ENCODE assay signal across 8 cellular contexts in the genomic region with DNA sequence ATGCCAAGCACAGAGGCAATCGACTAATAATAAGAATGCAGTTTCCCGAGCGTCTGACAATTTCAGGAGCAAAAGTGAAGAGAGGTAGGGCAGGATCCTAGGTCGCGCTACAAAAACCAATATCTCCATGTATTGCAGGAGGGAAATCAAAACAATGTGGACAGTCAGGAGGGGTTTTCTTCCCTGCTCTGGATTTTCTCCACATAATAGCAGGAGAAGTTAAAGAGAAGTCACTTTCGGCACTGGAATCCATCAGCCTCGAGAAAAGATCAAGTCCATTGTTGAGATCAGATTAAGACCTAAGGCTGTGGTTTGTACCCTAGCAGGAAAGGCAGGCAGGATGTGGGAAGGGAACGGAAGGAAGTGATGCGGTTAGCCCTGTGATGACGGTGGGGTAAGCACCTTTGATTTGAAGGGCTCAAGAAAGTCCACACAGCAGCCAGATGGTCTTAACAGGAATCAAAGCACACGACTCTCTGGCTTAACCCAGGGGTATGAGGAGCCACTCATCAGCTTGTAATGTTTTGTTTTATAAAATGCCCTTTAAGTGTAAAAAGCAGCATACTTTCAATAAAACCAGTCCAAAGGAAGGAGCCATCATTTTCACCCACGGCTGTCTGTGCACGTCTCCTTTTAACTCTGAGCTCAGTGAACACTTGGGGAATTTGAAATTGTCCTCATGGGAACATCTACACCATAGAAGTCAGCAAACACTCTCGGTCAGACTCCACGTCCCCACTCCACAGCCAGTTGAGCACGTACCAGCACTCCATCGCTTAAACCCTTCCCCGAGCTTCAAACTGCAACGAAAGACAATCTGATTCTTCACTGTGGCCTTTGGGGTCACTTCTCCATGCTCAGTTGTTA. TPM values are rescaled to one million over a fixed set of nuclear protein-coding genes. Genes with fewer than 3 reads are reported as not detected.
DNase-seq lines count a peak whose midpoint lies in the region; ATAC-seq lines count a peak whose summit lies in the region.

No MANE protein-coding gene starts in this region.

- DNase-seq in COLO829 (ENCODE audit: low spot score) (peak; percentile 22), foreskin melanocyte (peak; percentile 23), hepatic stellate cell (ENCODE audit: low spot score) (no peak), hippocampal formation (lab: John Stamatoyannopoulos, UW) (no peak)
- DNase-seq in Jurkat, Clone E6-1 (ENCODE audit: low read depth, low spot score): peak; percentile 96
- peak; percentile 95 for DNase-seq in activated CD8-positive, alpha-beta memory T cell treated with anti-CD3 and anti-CD28 coated beads, Interleukin-2, amount 10 ng/mL, durations not matched to agents 7 days and 5 days
- peak; percentile 34 to 73 for DNase-seq in stimulated activated CD4-positive, alpha-beta T cell treated with anti-CD3 and anti-CD28 coated beads, Interleukin-4, amount 100 ng/mL, for 4 hours

- H3K4me3 Mint-ChIP-seq in activated CD8-positive, alpha-beta memory T cell treated with anti-CD3 and anti-CD28 coated beads, Interleukin-2, amount 10 ng/mL, durations not matched to agents 7 days and 5 days: peak overlapping the region; percentile 70

- peaks cover 5% of the 10 kb centered on the region for H3K9me3 Mint-ChIP-seq in activated CD8-positive, alpha-beta memory T cell treated with anti-CD3 and anti-CD28 coated beads, Interleukin-2, amount 10 ng/mL, durations not matched to agents 7 days and 5 days (ENCODE audit: low read depth)

- peaks cover 19% of the 10 kb centered on the region for H3K36me3 Mint-ChIP-seq in activated CD8-positive, alpha-beta memory T cell treated with anti-CD3 and anti-CD28 coated beads, Interleukin-2, amount 10 ng/mL, durations not matched to agents 7 days and 5 days

- H3K4me1 Mint-ChIP-seq in activated CD8-positive, alpha-beta memory T cell treated with anti-CD3 and anti-CD28 coated beads, Interleukin-2, amount 10 ng/mL, durations not matched to agents 7 days and 5 days: peaks cover 49% of the 10 kb centered on the region

- H3K27me3 Mint-ChIP-seq in activated CD8-positive, alpha-beta memory T cell treated with anti-CD3 and anti-CD28 coated beads, Interleukin-2, amount 10 ng/mL, durations not matched to agents 7 days and 5 days: no peaks in the 10 kb centered on the region

- CTCF ChIA-PET in activated CD8-positive, alpha-beta memory T cell treated with anti-CD3 and anti-CD28 coated beads, Interleukin-2, amount 10 ng/mL, durations not matched to agents 7 days and 5 days (lab: Charles Lee): interaction anchor here (1.1 to 3.8 kb wide), 13 partner anchors 9 to 235 kb away, joined by 3 to 14 read pairs (median 5); a partner anchor contains a TSS

- peak overlapping the region; percentile 25 for H3K4me3 ChIP-seq in Jurkat, Clone E6-1 (ENCODE audit: low read length)

- ATAC-seq in GM21447 (IDR thresholded peaks at IDR 0.05; ENCODE audit: unreplicated experiment): peak; percentile 98
- ATAC-seq in activated CD8-positive, alpha-beta memory T cell treated with anti-CD3 and anti-CD28 coated beads, Interleukin-2, amount 10 ng/mL, durations not matched to agents 7 days and 5 days: peak; percentile 89

- peak overlapping the region; percentile 89 for H3K27ac Mint-ChIP-seq in activated CD8-positive, alpha-beta memory T cell treated with anti-CD3 and anti-CD28 coated beads, Interleukin-2, amount 10 ng/mL, durations not matched to agents 7 days and 5 days

RNA-seq across cellular contexts. Expression of a gene that starts 15.8 kb away (rescaled TPM):
- 12.9 TPM for polyA plus RNA-seq in Jurkat, Clone E6-1 (2012; ENCODE audit: insufficient read depth, insufficient read length)
- total RNA-seq in activated CD8-positive, alpha-beta memory T cell treated with anti-CD3 and anti-CD28 coated beads, Interleukin-2, amount 10 ng/mL, durations not matched to agents 7 days and 5 days: 10 to 100 TPM; 39.7 to 45.8 TPM

Comparison
In these comparisons a context has a peak if more than half of its experiments do, and no peak if none do; other contexts are left out.
1. DNase-seq: peak in COLO829 (single experiment), Jurkat, Clone E6-1 (single experiment), activated CD8-positive, alpha-beta memory T cell treated with anti-CD3 and anti-CD28 coated beads, Interleukin-2, amount 10 ng/mL, durations not matched to agents 7 days and 5 days (single experiment), foreskin melanocyte (single experiment) and stimulated activated CD4-positive, alpha-beta T cell treated with anti-CD3 and anti-CD28 coated beads, Interleukin-4, amount 100 ng/mL, for 4 hours (2 of 2); none in hepatic stellate cell (single experiment) and hippocampal formation (0 of 2).